Comparison of ENCODE assay signal across 9 cellular contexts in genomic region chr17:333626-334396, GRCh38. TPM values are rescaled to one million over a fixed set of nuclear protein-coding genes. Genes with fewer than 3 reads are reported as not detected.
A peak's percentile ranks its signal among the peaks of the same experiment; 100 is the strongest.
DNase-seq lines count a peak whose midpoint lies in the region; ATAC-seq, FAIRE-seq and TF ChIP-seq lines count a peak whose summit lies in the region.
"Had no signal": no experiment of that assay in that cellular context is flagged by ENCODE, and none has a peak within 500 bp of the region (broad histone marks: within the 10 kb centered on the region; RNA-seq: fewer than 3 reads in every experiment).

No MANE protein-coding gene starts in this region.

- ATAC-seq in left ventricle myocardium superior (peak; percentile 83), pancreas (peak; percentile 35 to 62 (median 55)), GM21390 (IDR thresholded peaks at IDR 0.05; ENCODE audit: unreplicated experiment) (no peak)

- no peak for FAIRE-seq in pancreas (lab: Jason Lieb, UNC)

- H3K4me1 ChIP-seq in BLaER1 treated with 17β-estradiol and CSF1 and Interleukin-3, amounts not matched to agents 10 nM and 100 nM: peaks cover 91 to 100% (median 99%) of the 10 kb centered on the region in 10 experiments
- H3K4me1 ChIP-seq in adrenal gland (replicated peaks in 1 of 2): peaks cover 52 to 79% of the 10 kb centered on the region in 2 donors
- peaks cover 13 to 39% (median 31%) of the 10 kb centered on the region in 3 donors for H3K4me1 ChIP-seq in pancreas

- peak overlapping the region in 7 of 11 experiments; percentile 6 to 46 (median 28); a peak in 9 of 22 replicates for H3K9ac ChIP-seq in BLaER1 treated with 17β-estradiol and CSF1 and Interleukin-3, amounts not matched to agents 10 nM and 100 nM

- WGBS in adrenal gland, 4 donors: 9 to 27% (median 13%) methylated on average over 8 to 23 of the region's 23 CpGs
- WGBS in pancreas, 2 donors: 11 to 14% methylated on average over 23 of the region's 23 CpGs

- peak in 1 of 6 experiments; percentile 6 for TF ChIP-seq CTCF in adrenal gland (IDR thresholded peaks at IDR 0.05)
- no peak for TF ChIP-seq CTCF in pancreas (IDR thresholded peaks at IDR 0.05)

- peak overlapping the region; percentile 66 to 94 (median 85) for H3K4me2 ChIP-seq in BLaER1 treated with 17β-estradiol and CSF1 and Interleukin-3, amounts not matched to agents 10 nM and 100 nM

- H3K4me3 ChIP-seq in BLaER1 treated with 17β-estradiol and CSF1 and Interleukin-3, amounts not matched to agents 10 nM and 100 nM: peak overlapping the region in 1 of 10 experiments; percentile 29; a peak in 2 of 20 replicates
- H3K4me3 ChIP-seq in adrenal gland (peak overlapping the region in 1 of 4 donors; percentile 55), pancreas (peak overlapping the region in 2 of 4 donors; percentile 28 to 34)

- H3K27me3 ChIP-seq in BLaER1 treated with 17β-estradiol and CSF1 and Interleukin-3, amounts not matched to agents 10 nM and 100 nM: peaks cover 0 to 70% (median 20%) of the 10 kb centered on the region in 11 experiments; a peak in 15 of 22 replicates
- H3K27me3 ChIP-seq in adrenal gland (no peaks in the 10 kb centered on the region), pancreas (no peaks in the 10 kb centered on the region)

- intact Hi-C loops in adrenal gland (cut with DNase I): no loop called here
- intact Hi-C loops in left ventricle myocardium superior (cut with micrococcal nuclease): no loop called here
- intact Hi-C loops in pancreas (cut with DNase I): no loop called here

- H3K27ac ChIP-seq in BLaER1 treated with 17β-estradiol and CSF1 and Interleukin-3, amounts not matched to agents 10 nM and 100 nM: peak overlapping the region in 2 of 11 experiments; percentile 24 to 37; a peak in 2 of 22 replicates
- H3K27ac ChIP-seq in adrenal gland (peak overlapping the region; percentile 74 to 98 (median 88)), pancreas (peak overlapping the region; percentile 71 to 96 (median 84))

- H3K36me3 ChIP-seq in BLaER1 treated with 17β-estradiol and CSF1 and Interleukin-3, amounts not matched to agents 10 nM and 100 nM: no peaks in the 10 kb centered on the region
- H3K36me3 ChIP-seq in adrenal gland (replicated peaks in 1 of 2) (no peaks in the 10 kb centered on the region), pancreas (no peaks in the 10 kb centered on the region)

- H3K9me3 ChIP-seq in BLaER1 treated with 17β-estradiol and CSF1 and Interleukin-3, amounts not matched to agents 10 nM and 100 nM (replicated peaks in 1 of 11): peaks cover 0 to 10% (median 0%) of the 10 kb centered on the region in 11 experiments; a peak in 2 of 22 replicates
- H3K9me3 ChIP-seq in adrenal gland (replicated peaks in 1 of 3) (no peaks in the 10 kb centered on the region), pancreas (no peaks in the 10 kb centered on the region)

- H4K20me1 ChIP-seq in BLaER1 treated with 17β-estradiol and CSF1 and Interleukin-3, amounts not matched to agents 10 nM and 100 nM: peaks cover 0 to 53% (median 14%) of the 10 kb centered on the region in 11 experiments; a peak in 7 of 22 replicates

- TF ChIP-seq POLR2A in adrenal gland (IDR thresholded peaks at IDR 0.05): peak; percentile 80 to 88

- DNase-seq in adrenal gland (peak; percentile 87 to 98 (median 97)), left ventricle myocardium superior (peak; percentile 84), pancreas (peak; percentile 81 to 91 (median 84)), NCI-H69 (lab: John Stamatoyannopoulos, UW) (no peak), SKM-1 (lab: John Stamatoyannopoulos, UW; ENCODE audit: unreplicated experiment) (no peak), NCI-H2107 (lab: John Stamatoyannopoulos, UW) (no peak)
- DNase-seq: GF-D8 had no signal

RNA-seq across cellular contexts. Expression of gene RPH3AL, which starts 18.8 kb away (rescaled TPM):
- total RNA-seq in adrenal gland (10 to 100 TPM; 23.5 to 79.2 (median 40.7) TPM), left ventricle myocardium superior (3.8 TPM), pancreas (10 to 100 TPM; 45.1 to 89.1 (median 61.7) TPM)
- polyA plus RNA-seq in adrenal gland (10 to 100 TPM in 1 of 3 donors, 1 to 10 TPM in 2; 7.7 to 19.9 (median 9.3) TPM), pancreas (10 to 100 TPM; 43.4 to 46.5 TPM)

Comparison
In these comparisons a context has a peak if more than half of its experiments do, and no peak if none do; other contexts are left out.
1. DNase-seq: peak in adrenal gland (7 of 7), left ventricle myocardium superior (single experiment) and pancreas (6 of 6); none in NCI-H69 (single experiment), SKM-1 (single experiment) and NCI-H2107 (single experiment).